26 cellular contexts compared by ENCODE assay signal in genomic region chr2:121218386-121218938, GRCh38.
"Had no signal": no experiment of that assay in that cellular context is flagged by ENCODE, and none has a peak within 500 bp of the region (broad histone marks: within the 10 kb centered on the region; RNA-seq: fewer than 3 reads in every experiment).

No MANE protein-coding gene starts in this region.

- H2AFZ ChIP-seq: neural progenitor cell, parathyroid adenoma had no signal

- H3K4me2 ChIP-seq: neural progenitor cell had no signal

- H3K4me1 ChIP-seq: gastroesophageal sphincter, heart right ventricle, neural progenitor cell, parathyroid adenoma, right lobe of liver, suprapubic skin, upper lobe of right lung, vagina had no signal

- H3K9ac ChIP-seq: neural progenitor cell, parathyroid adenoma had no signal

- H3K36me3 ChIP-seq: gastroesophageal sphincter, heart right ventricle, neural progenitor cell, right lobe of liver, upper lobe of right lung, vagina had no signal

- FAIRE-seq: colon, islet of Langerhans, small intestine had no signal

- H3K27ac ChIP-seq: dorsolateral prefrontal cortex, epithelial cell of prostate, gastroesophageal sphincter, heart right ventricle, neural progenitor cell, parathyroid adenoma, right lobe of liver, suprapubic skin, transverse colon, upper lobe of right lung, vagina had no signal

- ATAC-seq: esophagus mucosa; gastroesophageal sphincter; heart right ventricle; left ventricle myocardium superior; stimulated activated naive B cell treated with anti-CD40 and anti-IgM and Interleukin-4, amounts not matched to agents 10 μg/mL and 1 μg/mL and 100 μg/mL, for 72 hours; stimulated activated naive CD8-positive, alpha-beta T cell treated with anti-CD3 and anti-CD28 coated beads, Interleukin-15, amount 100 ng/mL, for 72 hours; upper lobe of right lung had no signal

- H3K9me3 ChIP-seq: gastroesophageal sphincter, heart right ventricle, right lobe of liver, suprapubic skin, transverse colon, upper lobe of right lung, vagina had no signal

- H3K79me2 ChIP-seq: parathyroid adenoma had no signal

- H3K27me3 ChIP-seq: dorsolateral prefrontal cortex, gastroesophageal sphincter, neural progenitor cell, right lobe of liver, suprapubic skin, transverse colon, upper lobe of right lung, vagina had no signal

- H3K4me3 ChIP-seq: dorsolateral prefrontal cortex, gastroesophageal sphincter, heart right ventricle, lung, neural progenitor cell, right lobe of liver, suprapubic skin, transverse colon, upper lobe of right lung, vagina had no signal

- DNase-seq: dorsolateral prefrontal cortex; effector CD4-positive, alpha-beta T cell; endodermal cell; foreskin fibroblast; heart right ventricle; hippocampal formation; left ventricle myocardium superior; naive B cell; right lobe of liver; small intestine; stimulated activated CD4-positive, alpha-beta T cell treated with anti-CD3 and anti-CD28 coated beads, Interleukin-15, amount 100 ng/mL, for 24 hours; stimulated activated CD4-positive, alpha-beta T cell treated with anti-CD3 and anti-CD28 coated beads, Interleukin-2, amount 100 ng/mL, for 48 hours; stimulated activated naive B cell treated with anti-CD40 and anti-IgM and Interleukin-4, amounts not matched to agents 10 μg/mL and 1 μg/mL and 100 μg/mL, for 72 hours; stimulated activated naive CD8-positive, alpha-beta T cell treated with anti-CD3 and anti-CD28 coated beads, Interleukin-15, amount 100 ng/mL, for 72 hours; transverse colon; upper lobe of right lung had no signal
